In genomic region chr12:6635856-6636521, GRCh38 we compare ENCODE assay signal across 9 cellular contexts. TPM values are rescaled to one million over a fixed set of nuclear protein-coding genes. Genes with fewer than 3 reads are reported as not detected.
DNase-seq lines count a peak whose midpoint lies in the region; ATAC-seq and TF ChIP-seq lines count a peak whose summit lies in the region.
"Had no signal": no experiment of that assay in that cellular context is flagged by ENCODE, and none has a peak within 500 bp of the region (broad histone marks: within the 10 kb centered on the region; RNA-seq: fewer than 3 reads in every experiment).

Gene LPAR5, minus strand, starts transcription at chr12:6635959. Its CDS starts 14,711 bp downstream, at chr12:6621248.

- peaks cover 3% of the 10 kb centered on the region for H3K27me3 Mint-ChIP-seq in chondrocyte (ENCODE audit: low read depth)

- H3K36me3 Mint-ChIP-seq in chondrocyte (ENCODE audit: low read depth): no peaks in the 10 kb centered on the region

- peaks cover 25% of the 10 kb centered on the region for H3K4me1 Mint-ChIP-seq in chondrocyte (ENCODE audit: low read depth)

- ATAC-seq in GM19395 (IDR thresholded peaks at IDR 0.05; ENCODE audit: unreplicated experiment): peak; percentile 41

- peak within 1 kb of the TSS; percentile 61 for H3K27ac ChIP-seq in muscle layer of duodenum (ENCODE audit: low read length)

- H3K4me3 ChIP-seq in NT2/D1 (ENCODE audit: insufficient read length, low read depth) (no peak within 1 kb of the TSS), muscle layer of duodenum (ENCODE audit: low read depth in 1 of 2, low read length in 2 of 2) (peak within 1 kb of the TSS in 1 of 2 donors; percentile 2)

- no peaks in the 10 kb centered on the region for H3K36me3 ChIP-seq in NT2/D1 (ENCODE audit: insufficient read depth, insufficient read length, low read length)
- H3K36me3 ChIP-seq in muscle layer of duodenum (ENCODE audit: control insufficient read depth in 1 of 2, insufficient read depth in 2 of 2, low read length in 2 of 2): no peaks in the 10 kb centered on the region

- DNase-seq in CD1c-positive myeloid dendritic cell (ENCODE audit: extremely low spot score): peak; percentile 71
- no peak for DNase-seq in NT2/D1 (ENCODE audit: low read depth, low spot score)
- DNase-seq in chondrocyte (ENCODE audit: low spot score): no peak
- no peak for DNase-seq in SHP77 treated with DMSO at 0.1 percent for 48 hours (lab: John Stamatoyannopoulos, UW)
- DNase-seq in NCI-H187 treated with DMSO at 0.1 percent for 48 hours (lab: John Stamatoyannopoulos, UW): no peak
- DNase-seq in NCI-H2081 (lab: John Stamatoyannopoulos, UW): no peak

- H3K9ac ChIP-seq in NT2/D1 (ENCODE audit: insufficient read length, low read depth): peak within 1 kb of the TSS; percentile 13

- peak within 1 kb of the TSS; percentile 77 for H3K27ac Mint-ChIP-seq in chondrocyte (ENCODE audit: unreplicated experiment)

- H3K4me1 ChIP-seq in NT2/D1 (ENCODE audit: insufficient read depth, insufficient read length) (peaks cover 32% of the 10 kb centered on the region), muscle layer of duodenum (ENCODE audit: control insufficient read depth in 1 of 2, insufficient read depth in 2 of 2, low read length in 2 of 2) (peaks cover 8 to 9% of the 10 kb centered on the region in 2 donors)

- H3K9me3 ChIP-seq in NT2/D1 (ENCODE audit: insufficient read depth, low read length): no peaks in the 10 kb centered on the region; the same call in 1 of the 2 replicates
- H3K9me3 ChIP-seq in muscle layer of duodenum (ENCODE audit: control insufficient read depth in 1 of 2, low read length in 2 of 2): no peaks in the 10 kb centered on the region

- peaks cover 7% of the 10 kb centered on the region for H3K27me3 ChIP-seq in NT2/D1 (ENCODE audit: insufficient read depth, insufficient read length)
- H3K27me3 ChIP-seq in muscle layer of duodenum (ENCODE audit: low read depth, low read length): no peaks in the 10 kb centered on the region

- H3K9me3 Mint-ChIP-seq in chondrocyte (ENCODE audit: low read depth): no peaks in the 10 kb centered on the region

- peak within 1 kb of the TSS; percentile 26 for H3K4me3 Mint-ChIP-seq in chondrocyte (ENCODE audit: unreplicated experiment)

- no peak for TF ChIP-seq CTCF in chondrocyte (IDR thresholded peaks at IDR 0.05)

RNA-seq across cellular contexts. Expression of gene LPAR5, which starts in this region (rescaled TPM):
- total RNA-seq in chondrocyte: 0.41 to 0.57 TPM (median 0.48 TPM) in 3 replicates
- total RNA-seq: fibroblast of lung had no signal
